Comparison of ENCODE assay signal across 16 cellular contexts in the genomic region with DNA sequence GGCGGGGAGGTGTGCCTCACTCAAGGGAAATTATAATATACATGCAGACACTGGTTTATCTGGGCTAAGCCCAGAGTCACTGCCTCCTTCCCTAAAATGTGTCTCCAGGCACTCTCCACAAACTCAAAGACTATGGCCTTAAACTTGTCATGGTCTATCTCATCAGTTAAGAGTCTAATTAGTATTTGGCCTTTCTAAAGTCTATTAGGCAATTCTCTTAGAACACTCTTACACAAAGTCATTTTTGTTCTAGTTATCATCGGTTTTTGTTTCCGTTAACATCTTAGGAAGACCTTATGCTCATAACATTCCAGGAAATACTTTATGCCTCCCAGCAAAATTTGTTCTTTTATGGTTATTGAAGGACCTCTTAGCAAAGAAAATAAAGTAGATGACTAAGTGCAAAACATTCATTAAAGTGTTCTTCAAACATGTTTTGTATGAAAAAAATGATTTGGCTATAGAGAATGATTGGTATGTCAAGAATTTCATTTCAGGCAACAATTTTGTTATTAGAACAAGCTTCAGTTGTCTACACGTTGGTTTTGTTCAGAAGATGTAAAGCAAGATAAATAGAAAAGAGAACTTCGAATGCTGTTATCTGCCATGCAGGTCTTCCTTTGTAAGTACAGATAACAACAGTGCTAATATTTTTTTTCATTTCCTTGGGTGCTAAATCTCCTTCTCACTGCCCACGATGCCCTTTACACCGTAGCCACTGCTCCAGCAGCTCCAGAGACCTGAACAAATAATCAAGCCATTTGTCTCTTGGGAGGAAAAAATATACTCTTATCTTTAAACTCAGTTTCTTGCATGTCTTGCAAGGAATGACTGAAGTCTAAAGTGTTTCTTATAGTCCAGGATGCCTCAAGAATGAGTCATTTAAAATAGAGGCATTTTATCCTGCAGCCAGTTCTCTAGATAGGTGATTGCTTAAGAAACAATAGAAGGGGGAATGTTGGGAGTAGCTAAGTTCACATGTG.
DNase-seq lines count a peak whose midpoint lies in the region; FAIRE-seq and TF ChIP-seq lines count a peak whose summit lies in the region.
"Had no signal": no experiment of that assay in that cellular context is flagged by ENCODE, and none has a peak within 500 bp of the region (broad histone marks: within the 10 kb centered on the region; RNA-seq: fewer than 3 reads in every experiment).

No MANE protein-coding gene starts in this region.

- peaks cover 37% of the 10 kb centered on the region for H3K4me1 Mint-ChIP-seq in MCF 10A (ENCODE audit: insufficient read depth, unreplicated experiment)
- H3K4me1 Mint-ChIP-seq: activated B cell treated with CpG ODN at 0.5 μM for 24 hours; activated naive CD4-positive, alpha-beta T cell treated with anti-CD3 and anti-CD28 coated beads, Interleukin-2, amount 50 U/mL, for 24 hours had no signal

- TF ChIP-seq POLR2A in GM12891 (IDR thresholded peaks at IDR 0.05; ENCODE audit: low read depth, low read length) = no peak

- intact Hi-C loops in MCF 10A (cut with micrococcal nuclease) = loop anchor here (5.0 kb wide), 1 partner anchor 159 kb away; no protein-coding TSS in a partner anchor

- CTCF ChIA-PET in MCF 10A (lab: Yijun Ruan, JAX) = interaction anchor here (0.6 to 1.1 kb wide), 4 partner anchors 13 to 595 kb away, joined by 3 to 4 read pairs (median 3); no protein-coding TSS in a partner anchor

- H3K9me3 Mint-ChIP-seq in MCF 10A (ENCODE audit: unreplicated experiment) = peaks cover 16% of the 10 kb centered on the region
- H3K9me3 Mint-ChIP-seq: activated naive CD4-positive, alpha-beta T cell treated with anti-CD3 and anti-CD28 coated beads, Interleukin-2, amount 50 U/mL, for 24 hours had no signal

- no peak for TF ChIP-seq CTCF in MCF 10A (IDR thresholded peaks at IDR 0.05; ENCODE audit: unreplicated experiment)
- no peak for TF ChIP-seq CTCF in GM13976 (IDR thresholded peaks at IDR 0.05; ENCODE audit: borderline replicate concordance, control extremely low read depth, extremely low read depth, insufficient read depth, missing control alignments)

- DNase-seq in ACHN = peak; percentile 39
- DNase-seq in KBM-7 = peak; percentile 19
- DNase-seq in MCF 10A (ENCODE audit: unreplicated experiment) = peak; percentile 83
- peak; percentile 82 for DNase-seq in kidney glomerular epithelial cell (lab: John Stamatoyannopoulos, UW)
- no peak for DNase-seq in iPS-NIHi11 (ENCODE audit: low spot score)
- DNase-seq in GM13976 (ENCODE audit: low spot score) = no peak
- no peak for DNase-seq in GM12891 (ENCODE audit: insufficient read length, low spot score)
- DNase-seq in mesenteric fat pad (ENCODE audit: low spot score) = no peak
- DNase-seq: activated B cell treated with CpG ODN at 0.5 μM for 24 hours, BE2C, H7, hippocampal formation, NCI-H345, occipital lobe had no signal

- POLR2A ChIA-PET in MCF 10A (lab: Yijun Ruan, JAX) = interaction anchor here (0.6 to 2.0 kb wide), 5 partner anchors 25 to 608 kb away, joined by 3 to 7 read pairs (median 3); no protein-coding TSS in a partner anchor

- in situ Hi-C loops in ACHN (cut with HindIII; ENCODE audit: low pct_ligation_motif_present, low pct_unique_long_range_greater_than_20kb, low sequenced_read_pairs) (no loop called here), KBM-7 (cut with MboI; ENCODE audit: low pct_unique_long_range_greater_than_20kb, low sequenced_read_pairs) (no loop called here), GM13976 (cut with MboI; ENCODE audit: low sequenced_read_pairs, unreplicated experiment) (no loop called here)

- no peaks in the 10 kb centered on the region for H3K27me3 Mint-ChIP-seq in MCF 10A (ENCODE audit: insufficient read depth, unreplicated experiment)
- H3K27me3 Mint-ChIP-seq: activated B cell treated with CpG ODN at 0.5 μM for 24 hours; activated naive CD4-positive, alpha-beta T cell treated with anti-CD3 and anti-CD28 coated beads, Interleukin-2, amount 50 U/mL, for 24 hours had no signal

- TSS peak; percentile 50 for BruUV-seq in MCF 10A (replicated peaks; lab: Mats Ljungman, UMichigan)

- H3K4me3 Mint-ChIP-seq in MCF 10A (ENCODE audit: unreplicated experiment) = peak overlapping the region; percentile 68
- H3K4me3 Mint-ChIP-seq: activated B cell treated with CpG ODN at 0.5 μM for 24 hours; activated naive CD4-positive, alpha-beta T cell treated with anti-CD3 and anti-CD28 coated beads, Interleukin-2, amount 50 U/mL, for 24 hours had no signal

- no peaks in the 10 kb centered on the region for H3K36me3 Mint-ChIP-seq in MCF 10A (ENCODE audit: insufficient read depth, unreplicated experiment)
- H3K36me3 Mint-ChIP-seq: activated naive CD4-positive, alpha-beta T cell treated with anti-CD3 and anti-CD28 coated beads, Interleukin-2, amount 50 U/mL, for 24 hours had no signal

- H3K27ac Mint-ChIP-seq in MCF 10A (ENCODE audit: low read depth, unreplicated experiment) = peak overlapping the region; percentile 87
- H3K27ac Mint-ChIP-seq: activated B cell treated with CpG ODN at 0.5 μM for 24 hours; activated naive CD4-positive, alpha-beta T cell treated with anti-CD3 and anti-CD28 coated beads, Interleukin-2, amount 50 U/mL, for 24 hours had no signal

- FAIRE-seq in GM12891 (lab: Jason Lieb, UNC) = no peak
- FAIRE-seq: GM12878 had no signal

TF ChIP-seq in GM12891, 5 proteins besides CTCF, POLR2A, EP300 and RAD21:
- TF ChIP-seq POU2F2 (IDR thresholded peaks at IDR 0.05; ENCODE audit: low read depth, low read length) = no peak
- no peak for TF ChIP-seq PAX5 (IDR thresholded peaks at IDR 0.05; ENCODE audit: insufficient read depth, low read length, severe bottlenecking)
- TF ChIP-seq POLR2AphosphoS5 (IDR thresholded peaks at IDR 0.05; ENCODE audit: low read depth, low read length) = no peak
- TF ChIP-seq TAF1 (IDR thresholded peaks at IDR 0.05; ENCODE audit: low read depth, low read length) = no peak
- TF ChIP-seq SPI1 (IDR thresholded peaks at IDR 0.05; ENCODE audit: low read depth, low read length) = no peak

Comparison
In these comparisons a context has a peak if more than half of its experiments do, and no peak if none do; other contexts are left out.
1. DNase-seq: peak in ACHN (single experiment), KBM-7 (single experiment), MCF 10A (single experiment) and kidney glomerular epithelial cell (single experiment); none in iPS-NIHi11 (single experiment), GM13976 (single experiment), GM12891 (single experiment) and mesenteric fat pad (single experiment).